Comparison of ENCODE assay signal across 1 cellular context in genomic region chr9:77759391-77759790, GRCh38.
TF ChIP-seq lines count a peak whose summit lies in the region.

No MANE protein-coding gene starts in this region.

TF ChIP-seq in GM12878, 131 proteins besides CTCF, POLR2A, EP300 and RAD21 (continued from another document):
- TF ChIP-seq IKZF2 (IDR thresholded peaks at IDR 0.05) (no peak), ZZZ3 (IDR thresholded peaks at IDR 0.05; ENCODE audit: control insufficient read depth, insufficient read length, low read depth) (no peak), FOXM1 (IDR thresholded peaks at IDR 0.05; ENCODE audit: low read depth, low read length) (no peak), SMAD1 (IDR thresholded peaks at IDR 0.05; ENCODE audit: low read depth, partially characterized antibody) (no peak), REST (IDR thresholded peaks at IDR 0.05; ENCODE audit: low read depth, low read length) (no peak)
